ENCODE assay signal across 7 cellular contexts in the genomic region with DNA sequence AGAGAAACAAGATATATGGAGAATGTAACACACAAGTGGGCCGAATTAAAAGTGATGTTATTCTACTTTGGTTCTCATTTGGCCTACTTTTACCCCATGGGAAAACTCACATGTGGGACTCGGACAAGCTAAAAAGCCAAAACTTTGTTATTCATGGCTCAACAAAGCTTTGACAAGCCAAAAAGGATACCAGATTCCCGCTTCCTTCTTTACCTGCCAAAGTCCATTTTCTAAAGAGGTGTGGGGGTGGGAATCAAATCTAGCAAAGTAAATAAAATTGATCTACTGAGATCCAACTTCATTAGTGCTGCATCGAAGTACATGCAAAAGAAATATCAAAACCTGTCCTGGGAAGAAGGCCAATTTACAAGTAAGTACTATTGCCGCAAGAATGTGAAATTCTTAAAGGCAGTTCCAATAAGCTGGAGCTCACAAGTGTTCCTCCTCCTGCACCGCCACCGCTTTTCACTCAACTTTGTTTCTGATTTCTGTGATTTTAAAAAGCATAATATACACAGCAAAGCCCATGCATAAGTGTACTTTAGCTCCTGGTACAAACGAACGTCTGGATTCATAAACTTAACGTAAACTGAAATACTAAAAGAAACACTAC. TPM values are rescaled to one million over a fixed set of nuclear protein-coding genes. Genes with fewer than 3 reads are reported as not detected.
DNase-seq lines count a peak whose midpoint lies in the region; ATAC-seq and TF ChIP-seq lines count a peak whose summit lies in the region.

No MANE protein-coding gene starts in this region.

- H3K4me2 ChIP-seq in HCT116 (ENCODE audit: low read length) (peak overlapping the region; percentile 91), smooth muscle cell (peak overlapping the region; percentile 94)

- peaks cover 82% of the 10 kb centered on the region for H3K79me2 ChIP-seq in HCT116 (ENCODE audit: insufficient read depth, low read length)
- peaks cover 80% of the 10 kb centered on the region for H3K79me2 ChIP-seq in smooth muscle cell (ENCODE audit: low read depth)

- H3K27ac ChIP-seq in HCT116 (ENCODE audit: low read depth, low read length) (peak overlapping the region; percentile 99; the same call in 1 of the 2 replicates), WERI-Rb-1 (no peak overlapping the region), gastroesophageal sphincter (peak overlapping the region; percentile 94 to 99 (median 96)), smooth muscle cell (ENCODE audit: low read depth) (peak overlapping the region; percentile 77), RWPE1 (no peak overlapping the region)

- ATAC-seq in HCT116, result no peak
- ATAC-seq in gastroesophageal sphincter, result no peak
- no peak for ATAC-seq in HG03196 (IDR thresholded peaks at IDR 0.05; ENCODE audit: unreplicated experiment)

- no peak for DNase-seq in HCT116 (ENCODE audit: low read depth, low spot score)
- DNase-seq in WERI-Rb-1, result no peak
- DNase-seq in smooth muscle cell (lab: John Stamatoyannopoulos, UW; ENCODE audit: unreplicated experiment), result no peak
- no peak for DNase-seq in RWPE1 (ENCODE audit: low spot score)
- no peak for DNase-seq in UCSD-AML1 (lab: John Stamatoyannopoulos, UW; ENCODE audit: unreplicated experiment)

- H3K9me3 ChIP-seq in HCT116 (ENCODE audit: control insufficient read depth in 1 of 2, insufficient read depth in 1 of 2, low read depth in 1 of 2, low read length in 2 of 2), result 0 out of 4 replicates have a peak, but pooled peaks cover 0 to 7% of the 10 kb centered on the region in 2 experiments
- no peaks in the 10 kb centered on the region for H3K9me3 ChIP-seq in WERI-Rb-1 (ENCODE audit: severe bottlenecking)
- H3K9me3 ChIP-seq in gastroesophageal sphincter, result peaks cover 0 to 8% (median 0%) of the 10 kb centered on the region in 3 donors
- H3K9me3 ChIP-seq in smooth muscle cell (replicated peaks; ENCODE audit: low read depth), result no peaks in the 10 kb centered on the region

- H3K36me3 ChIP-seq in HCT116 (ENCODE audit: control insufficient read depth in 1 of 2, insufficient read depth in 2 of 2, low read length in 2 of 2) (peaks cover 5 to 24% of the 10 kb centered on the region in 2 experiments; a peak in 3 of 4 replicates), WERI-Rb-1 (peaks cover 26% of the 10 kb centered on the region), gastroesophageal sphincter (peaks cover 0 to 10% of the 10 kb centered on the region in 2 donors), smooth muscle cell (ENCODE audit: low read depth) (no peaks in the 10 kb centered on the region)

- 17 to 29% methylated on average over 9 to 10 of the region's 10 CpGs for WGBS in gastroesophageal sphincter (ENCODE audit: low coverage in 1 of 2), 2 donors
- 31% methylated on average over 10 of the region's 10 CpGs for WGBS in smooth muscle cell (ENCODE audit: low lambda C conversion rate)

- no peaks in the 10 kb centered on the region for H3K9me2 ChIP-seq in HCT116 (ENCODE audit: insufficient read depth)

- intact Hi-C loops in HCT116 (cut with micrococcal nuclease), result no loop called here

- peak overlapping the region; percentile 85 to 96 for H3K4me3 ChIP-seq in HCT116 (replicated peaks in 1 of 2; ENCODE audit: low read depth in 1 of 2, low read length in 2 of 2)
- peak overlapping the region; percentile 89 for H3K4me3 ChIP-seq in WERI-Rb-1 (ENCODE audit: low read depth, low read length)
- H3K4me3 ChIP-seq in gastroesophageal sphincter, result peak overlapping the region; percentile 92 to 96
- H3K4me3 ChIP-seq in smooth muscle cell, result peak overlapping the region; percentile 94

- POLR2A ChIA-PET in HCT116 (lab: Charles Lee), result interaction anchor here (1.9 kb wide), 1 partner anchor 13 kb away, joined by 4 read pairs; no protein-coding TSS in a partner anchor
- POLR2A ChIA-PET in RWPE1 (lab: Yijun Ruan, JAX; ENCODE audit: low non-redundant PET), result no interaction called here

- TF ChIP-seq POLR2A in HCT116 (IDR thresholded peaks at IDR 0.05; ENCODE audit: borderline replicate concordance, extremely low read depth, insufficient read depth, insufficient read length), result no peak
- no peak for TF ChIP-seq POLR2A in gastroesophageal sphincter (IDR thresholded peaks at IDR 0.05)

- H3K27me3 ChIP-seq in HCT116 (ENCODE audit: insufficient read depth, low read length) (no peaks in the 10 kb centered on the region), WERI-Rb-1 (ENCODE audit: insufficient read depth, low read depth, severe bottlenecking) (no peaks in the 10 kb centered on the region), gastroesophageal sphincter (no peaks in the 10 kb centered on the region), smooth muscle cell (ENCODE audit: low read depth) (no peaks in the 10 kb centered on the region)

- BruUV-seq in HCT116 (replicated peaks; lab: Mats Ljungman, UMichigan), result TSS peak; percentile 63

- H2AFZ ChIP-seq in HCT116 (ENCODE audit: low read depth, low read length, poor library complexity, severe bottlenecking) (no peak overlapping the region), smooth muscle cell (ENCODE audit: low read depth) (peak overlapping the region; percentile 97)

- H3F3A ChIP-seq in smooth muscle cell (ENCODE audit: low read depth), result peaks cover 7% of the 10 kb centered on the region

- H4K20me1 ChIP-seq in HCT116 (ENCODE audit: insufficient read depth), result no peaks in the 10 kb centered on the region
- H4K20me1 ChIP-seq in smooth muscle cell (ENCODE audit: low read depth), result peaks cover 62% of the 10 kb centered on the region

- TF ChIP-seq RAD21 in HCT116 (IDR thresholded peaks at IDR 0.05; ENCODE audit: low read depth), result no peak

- TF ChIP-seq CTCF in HCT116 (IDR thresholded peaks at IDR 0.05 in 2 of 3, conservative IDR thresholded peaks at IDR 0.05 in 1 of 3; ENCODE audit: borderline replicate concordance in 1 of 3, insufficient read depth in 1 of 3, low read depth in 2 of 3, low read length in 2 of 3), result no peak
- TF ChIP-seq CTCF in WERI-Rb-1 (IDR thresholded peaks at IDR 0.05; ENCODE audit: low read depth, low read length), result no peak
- TF ChIP-seq CTCF in gastroesophageal sphincter (IDR thresholded peaks at IDR 0.05), result no peak
- TF ChIP-seq CTCF in smooth muscle cell (IDR thresholded peaks at IDR 0.05; ENCODE audit: borderline replicate concordance, insufficient read depth, poor library complexity, severe bottlenecking), result no peak
- no peak for TF ChIP-seq CTCF in RWPE1 (conservative IDR thresholded peaks at IDR 0.05; ENCODE audit: low read depth)

- no peak for TF ChIP-seq EP300 in gastroesophageal sphincter (IDR thresholded peaks at IDR 0.05)

- H3K4me1 ChIP-seq in HCT116 (ENCODE audit: control insufficient read depth in 1 of 2, insufficient read depth in 2 of 2, low read length in 2 of 2), result peaks cover 12 to 23% of the 10 kb centered on the region in 2 experiments
- H3K4me1 ChIP-seq in gastroesophageal sphincter, result peaks cover 0 to 49% (median 15%) of the 10 kb centered on the region in 3 donors
- peaks cover 18% of the 10 kb centered on the region for H3K4me1 ChIP-seq in smooth muscle cell (ENCODE audit: low read depth)

- H3K9ac ChIP-seq in HCT116 (ENCODE audit: low read length) (peak overlapping the region; percentile 97), smooth muscle cell (ENCODE audit: low read depth) (peak overlapping the region; percentile 52)

- RAD21 ChIA-PET in HCT116 (lab: Charles Lee; ENCODE audit: low non-redundant PET in 1 of 2, low total read pairs in 2 of 2, uncharacterized antibody in 2 of 2, unreplicated experiment in 2 of 2), result no interaction called here

- CTCF ChIA-PET in HCT116 (lab: Charles Lee) (interaction anchor here (2.8 kb wide), 1 partner anchor 86 kb away, joined by 9 read pairs; no protein-coding TSS in a partner anchor), RWPE1 (lab: Yijun Ruan, JAX) (interaction anchor here (2.2 kb wide), 1 partner anchor 87 kb away, joined by 7 read pairs; no protein-coding TSS in a partner anchor)

TF ChIP-seq in HCT116, 20 proteins besides CTCF, POLR2A, EP300 and RAD21 (continues in another document):
- TF ChIP-seq TCF7L2 (IDR thresholded peaks at IDR 0.05; ENCODE audit: borderline replicate concordance, extremely low read depth, insufficient read depth, insufficient read length) (no peak), MAX (IDR thresholded peaks at IDR 0.05) (no peak), CEBPB (IDR thresholded peaks at IDR 0.05; ENCODE audit: low read depth) (no peak), EZH2phosphoT487 (IDR thresholded peaks at IDR 0.05; ENCODE audit: borderline replicate concordance) (no peak), CBX3 (IDR thresholded peaks at IDR 0.05; ENCODE audit: low read depth) (no peak), YY1 (IDR thresholded peaks at IDR 0.05; ENCODE audit: extremely low read depth, insufficient replicate concordance, low read depth, low read length) (no peak), FOSL1 (IDR thresholded peaks at IDR 0.05; ENCODE audit: low read depth) (no peak), EZH2 (IDR thresholded peaks at IDR 0.05) (no peak), POLR2AphosphoS5 (IDR thresholded peaks at IDR 0.05; ENCODE audit: low read depth, low read length) (no peak)
- TF ChIP-seq, protein P1, sequence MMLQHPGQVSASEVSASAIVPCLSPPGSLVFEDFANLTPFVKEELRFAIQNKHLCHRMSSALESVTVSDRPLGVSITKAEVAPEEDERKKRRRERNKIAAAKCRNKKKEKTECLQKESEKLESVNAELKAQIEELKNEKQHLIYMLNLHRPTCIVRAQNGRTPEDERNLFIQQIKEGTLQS (IDR thresholded peaks at IDR 0.05), result no peak

RNA-seq across cellular contexts. Expression of gene LNX2, which starts 1.1 kb away (rescaled TPM):
- total RNA-seq in HCT116 (2021; ENCODE audit: unreplicated experiment) (12.1 TPM), gastroesophageal sphincter (10 to 100 TPM; 10.6 to 16.0 (median 14.0) TPM), smooth muscle cell (7.3 and 11.7 TPM in 2 replicates)
- polyA plus RNA-seq in HCT116 (2012), result 6.9 and 8.4 TPM in 2 replicates
- polyA plus RNA-seq in smooth muscle cell, result 4.8 and 5.5 TPM in 2 replicates

RNA-seq across cellular contexts. Expression of gene POLR1D, which starts 2.5 kb away (rescaled TPM):
- total RNA-seq in HCT116 (2021; ENCODE audit: unreplicated experiment), result 184 TPM
- polyA plus RNA-seq in HCT116 (2012), result 131 and 182 TPM in 2 replicates
- total RNA-seq in gastroesophageal sphincter, result 100 to 1,000 TPM; 115 to 137 (median 133) TPM
- 57.8 and 102 TPM in 2 replicates for total RNA-seq in smooth muscle cell
- 45.7 and 61.3 TPM in 2 replicates for polyA plus RNA-seq in smooth muscle cell

Comparison
In these comparisons a context has a peak if more than half of its experiments do, and no peak if none do; other contexts are left out.
1. H3K27ac ChIP-seq: peak in HCT116 (single experiment), gastroesophageal sphincter (4 of 4) and smooth muscle cell (single experiment); none in WERI-Rb-1 (single experiment) and RWPE1 (single experiment).
2. Peak in every context shown above with its lines, with median percentiles within 50 percentile points of each other: H3K4me3 ChIP-seq.